1 cellular context compared by ENCODE assay signal in genomic region chr20:53023717-53024116, GRCh38.
TF ChIP-seq lines count a peak whose summit lies in the region.

No MANE protein-coding gene starts in this region.

TF ChIP-seq in HepG2, 621 proteins besides CTCF, POLR2A, EP300 and RAD21 (continued from another document):
- TF ChIP-seq ZFP91 (CRISPR knock-in tag; IDR thresholded peaks at IDR 0.05; ENCODE audit: borderline replicate concordance): no peak
- no peak for TF ChIP-seq PPARG (CRISPR knock-in tag; conservative IDR thresholded peaks at IDR 0.05)
- no peak for TF ChIP-seq ZBTB3 (CRISPR knock-in tag; IDR thresholded peaks at IDR 0.05; ENCODE audit: borderline replicate concordance, low read depth)
- TF ChIP-seq DNMT3B (CRISPR knock-in tag; conservative IDR thresholded peaks at IDR 0.05): no peak
- no peak for TF ChIP-seq ZNF234 (CRISPR knock-in tag; conservative IDR thresholded peaks at IDR 0.05)
- TF ChIP-seq ZNF7 (CRISPR knock-in tag; IDR thresholded peaks at IDR 0.05): no peak
- no peak for TF ChIP-seq ZNF280D (CRISPR knock-in tag; IDR thresholded peaks at IDR 0.05)
- TF ChIP-seq SNAI1 (CRISPR knock-in tag; IDR thresholded peaks at IDR 0.05; ENCODE audit: borderline replicate concordance): no peak
- TF ChIP-seq NFYC (CRISPR knock-in tag; IDR thresholded peaks at IDR 0.05): no peak
- no peak for TF ChIP-seq ZNF180 (CRISPR knock-in tag; IDR thresholded peaks at IDR 0.05; ENCODE audit: borderline replicate concordance, low read depth)
- TF ChIP-seq RORA (CRISPR knock-in tag; IDR thresholded peaks at IDR 0.05): no peak
- TF ChIP-seq ZNF317 (CRISPR knock-in tag; IDR thresholded peaks at IDR 0.05): no peak
- no peak for TF ChIP-seq ZNF30 (CRISPR knock-in tag; IDR thresholded peaks at IDR 0.05)
- no peak for TF ChIP-seq ZIK1 (CRISPR knock-in tag; IDR thresholded peaks at IDR 0.05; ENCODE audit: borderline replicate concordance, low read depth)
TF ChIP-seq in HepG2: peak in this region for 0.
